Comparison of ENCODE assay signal across 16 cellular contexts in the genomic region with DNA sequence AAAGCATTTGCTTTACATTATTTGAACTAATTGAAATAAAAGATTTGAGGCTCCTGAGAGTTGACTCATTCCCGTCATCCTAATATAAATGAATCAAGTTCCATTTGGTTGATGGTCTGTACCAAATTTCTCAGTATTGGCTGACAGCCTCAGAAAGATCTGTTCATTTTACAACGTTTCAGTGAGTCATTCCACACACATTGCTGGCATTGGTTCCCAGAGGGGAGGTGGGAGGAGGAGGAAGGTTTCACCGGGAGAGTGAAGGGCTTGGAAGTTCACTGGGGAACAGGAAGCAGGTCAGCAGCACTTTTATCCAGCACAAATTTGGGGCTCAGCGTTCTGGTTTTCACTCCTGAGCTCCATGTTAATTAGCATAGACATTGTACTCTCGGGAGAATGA.
DNase-seq lines count a peak whose midpoint lies in the region; ATAC-seq, FAIRE-seq and TF ChIP-seq lines count a peak whose summit lies in the region.
"Had no signal": no experiment of that assay in that cellular context is flagged by ENCODE, and none has a peak within 500 bp of the region (broad histone marks: within the 10 kb centered on the region; RNA-seq: fewer than 3 reads in every experiment).

No MANE protein-coding gene starts in this region.

- FAIRE-seq in astrocyte (lab: Jason Lieb, UNC) = peak; percentile 55

- H3K9ac ChIP-seq in astrocyte (ENCODE audit: low read length) = peak overlapping the region; percentile 44
- no peak overlapping the region for H3K9ac ChIP-seq in smooth muscle cell (ENCODE audit: low read depth)

- H3K9me2 ChIP-seq in GM23338 (ENCODE audit: insufficient read depth) = peaks cover 8% of the 10 kb centered on the region; the same call in 1 of the 2 replicates

- H3K4me1 ChIP-seq in GM23338 (ENCODE audit: insufficient read depth) = peaks cover 15% of the 10 kb centered on the region
- H3K4me1 ChIP-seq in astrocyte (ENCODE audit: insufficient read depth, low read length) = peaks cover 30% of the 10 kb centered on the region
- no peaks in the 10 kb centered on the region for H3K4me1 ChIP-seq in smooth muscle cell (ENCODE audit: low read depth)
- H3K4me1 ChIP-seq: foreskin keratinocyte, thyroid gland had no signal

- H3K4me3 ChIP-seq in GM23338 = no peak overlapping the region
- peak overlapping the region; percentile 32 for H3K4me3 ChIP-seq in astrocyte (ENCODE audit: insufficient read depth, low read depth, low read length)
- no peak overlapping the region for H3K4me3 ChIP-seq in smooth muscle cell
- H3K4me3 ChIP-seq: thyroid gland had no signal

- TF ChIP-seq CTCF in GM23338 (conservative IDR thresholded peaks at IDR 0.05; ENCODE audit: low read depth in 2 of 2) (no peak), astrocyte (IDR thresholded peaks at IDR 0.05; ENCODE audit: insufficient read depth, low read depth, low read length) (no peak), smooth muscle cell (IDR thresholded peaks at IDR 0.05; ENCODE audit: borderline replicate concordance, insufficient read depth, poor library complexity, severe bottlenecking) (no peak)

- H3K27me3 Mint-ChIP-seq in GM23338 (ENCODE audit: insufficient read depth, low read depth, poor library complexity) (no peaks in the 10 kb centered on the region), astrocyte (ENCODE audit: low read depth, unreplicated experiment) (no peaks in the 10 kb centered on the region)
- no peaks in the 10 kb centered on the region for H3K27me3 Mint-ChIP-seq in natural killer cell treated with Interleukin-12 subunit alpha and Interleukin-12 subunit beta and Interleukin-15 and Interleukin-18, amount 100 ng/mL, for 72 hours
- H3K27me3 Mint-ChIP-seq: naive thymus-derived CD8-positive, alpha-beta T cell; T-cell had no signal

- 0 out of 2 replicates have a peak overlapping the region, but pooled peaks have one; percentile 1 for H3K27ac Mint-ChIP-seq in GM23338
- H3K27ac Mint-ChIP-seq in astrocyte (ENCODE audit: unreplicated experiment) = peak overlapping the region; percentile 48
- H3K27ac Mint-ChIP-seq in natural killer cell treated with Interleukin-12 subunit alpha and Interleukin-12 subunit beta and Interleukin-15 and Interleukin-18, amount 100 ng/mL, for 72 hours = no peak overlapping the region
- H3K27ac Mint-ChIP-seq: naive thymus-derived CD8-positive, alpha-beta T cell; T-cell had no signal

- H3K9me3 ChIP-seq in astrocyte (ENCODE audit: insufficient read depth, low read depth, low read length) (no peaks in the 10 kb centered on the region), smooth muscle cell (replicated peaks; ENCODE audit: low read depth) (no peaks in the 10 kb centered on the region)
- H3K9me3 ChIP-seq: thyroid gland had no signal

- no peak overlapping the region for H3K4me2 ChIP-seq in GM23338
- H3K4me2 ChIP-seq in astrocyte (ENCODE audit: low read length) = peak overlapping the region; percentile 80
- peak overlapping the region; percentile 60 for H3K4me2 ChIP-seq in smooth muscle cell

- peak; percentile 38 for DNase-seq in GM23338 (ENCODE audit: low spot score)
- DNase-seq in astrocyte (ENCODE audit: low read depth) = peak; percentile 97
- peak; percentile 16 for DNase-seq in hepatic stellate cell (ENCODE audit: low spot score)
- DNase-seq in smooth muscle cell (lab: John Stamatoyannopoulos, UW; ENCODE audit: unreplicated experiment) = no peak
- no peak for DNase-seq in activated CD4-positive, alpha-beta T cell treated with anti-CD3 and anti-CD28 coated beads, Interleukin-2, amount 50 U/mL, for 48 hours
- no peak for DNase-seq in natural killer cell treated with Interleukin-12 subunit alpha and Interleukin-12 subunit beta and Interleukin-15 and Interleukin-18, amount 100 ng/mL, for 72 hours (ENCODE audit: low spot score)
- DNase-seq in NCI-H82 (lab: John Stamatoyannopoulos, UW) = no peak
- DNase-seq: activated CD4-positive, alpha-beta T cell treated with anti-CD3 and anti-CD28 coated beads for 48 hours; activated effector memory CD4-positive, alpha-beta T cell treated with Interleukin-2 at 50 U/mL for 16 hours; DMS79 treated with DMSO at 0.1 percent for 48 hours; foreskin keratinocyte; naive thymus-derived CD8-positive, alpha-beta T cell; NCI-H2029 treated with DMSO at 0.1 percent for 48 hours; stimulated activated CD4-positive, alpha-beta T cell treated with anti-CD3 and anti-CD28 coated beads, Interleukin-12 subunit alpha, Interleukin-12 subunit beta, amount 100 ng/mL, for 4 hours; T-cell; thyroid gland had no signal

- 22% methylated on average over 5 of the region's 5 CpGs for WGBS in smooth muscle cell (ENCODE audit: low lambda C conversion rate)

- H2AFZ ChIP-seq in GM23338 (no peak overlapping the region), astrocyte (ENCODE audit: low read depth, low read length) (peak overlapping the region; percentile 43), smooth muscle cell (ENCODE audit: low read depth) (no peak overlapping the region)

- H3K79me2 ChIP-seq in GM23338 (replicated peaks; ENCODE audit: insufficient read depth) = no peaks in the 10 kb centered on the region
- no peaks in the 10 kb centered on the region for H3K79me2 ChIP-seq in astrocyte (ENCODE audit: insufficient read depth, low read length)
- H3K79me2 ChIP-seq in smooth muscle cell (ENCODE audit: low read depth) = no peaks in the 10 kb centered on the region

- H4K20me1 ChIP-seq in GM23338 (replicated peaks; ENCODE audit: insufficient read depth) = no peaks in the 10 kb centered on the region
- H4K20me1 ChIP-seq in astrocyte (ENCODE audit: insufficient read depth, low read length) = no peaks in the 10 kb centered on the region
- no peaks in the 10 kb centered on the region for H4K20me1 ChIP-seq in smooth muscle cell (ENCODE audit: low read depth)

- H3K36me3 ChIP-seq in GM23338 (ENCODE audit: insufficient read depth) (no peaks in the 10 kb centered on the region), astrocyte (ENCODE audit: insufficient read depth, low read length) (no peaks in the 10 kb centered on the region), smooth muscle cell (ENCODE audit: low read depth) (no peaks in the 10 kb centered on the region)
- H3K36me3 ChIP-seq: thyroid gland had no signal

- H3K4me1 Mint-ChIP-seq in GM23338 (peaks cover 14% of the 10 kb centered on the region; the same call in 2 of the 3 replicates), astrocyte (ENCODE audit: low read depth, unreplicated experiment) (peaks cover 32% of the 10 kb centered on the region)
- H3K4me1 Mint-ChIP-seq in natural killer cell treated with Interleukin-12 subunit alpha and Interleukin-12 subunit beta and Interleukin-15 and Interleukin-18, amount 100 ng/mL, for 72 hours (ENCODE audit: low read depth in 2 of 2) = no peaks in the 10 kb centered on the region
- H3K4me1 Mint-ChIP-seq: naive thymus-derived CD8-positive, alpha-beta T cell; T-cell had no signal

- H3K4me3 Mint-ChIP-seq in GM23338 (no peak overlapping the region), astrocyte (ENCODE audit: unreplicated experiment) (no peak overlapping the region)
- H3K4me3 Mint-ChIP-seq in natural killer cell treated with Interleukin-12 subunit alpha and Interleukin-12 subunit beta and Interleukin-15 and Interleukin-18, amount 100 ng/mL, for 72 hours = no peak overlapping the region
- H3K4me3 Mint-ChIP-seq: naive thymus-derived CD8-positive, alpha-beta T cell; T-cell had no signal

- H3K9me3 Mint-ChIP-seq in GM23338 (no peaks in the 10 kb centered on the region), astrocyte (ENCODE audit: unreplicated experiment) (no peaks in the 10 kb centered on the region)
- peaks cover 5% of the 10 kb centered on the region for H3K9me3 Mint-ChIP-seq in natural killer cell treated with Interleukin-12 subunit alpha and Interleukin-12 subunit beta and Interleukin-15 and Interleukin-18, amount 100 ng/mL, for 72 hours

- H3K27me3 ChIP-seq in GM23338 (ENCODE audit: insufficient read depth) (no peaks in the 10 kb centered on the region), astrocyte (ENCODE audit: insufficient read depth, low read length) (no peaks in the 10 kb centered on the region), smooth muscle cell (ENCODE audit: low read depth) (no peaks in the 10 kb centered on the region)
- H3K27me3 ChIP-seq: foreskin keratinocyte, thyroid gland had no signal

- H3F3A ChIP-seq in GM23338 (replicated peaks; ENCODE audit: low read depth) = no peaks in the 10 kb centered on the region
- H3F3A ChIP-seq in smooth muscle cell (ENCODE audit: low read depth) = no peaks in the 10 kb centered on the region

- H3K36me3 Mint-ChIP-seq in GM23338 (ENCODE audit: low read depth) (no peaks in the 10 kb centered on the region), astrocyte (ENCODE audit: low read depth, unreplicated experiment) (no peaks in the 10 kb centered on the region)
- H3K36me3 Mint-ChIP-seq in natural killer cell treated with Interleukin-12 subunit alpha and Interleukin-12 subunit beta and Interleukin-15 and Interleukin-18, amount 100 ng/mL, for 72 hours = no peaks in the 10 kb centered on the region
- H3K36me3 Mint-ChIP-seq: naive thymus-derived CD8-positive, alpha-beta T cell; T-cell had no signal

- peak; percentile 38; the same call in 1 of the 3 replicates for ATAC-seq in GM23338
- ATAC-seq in natural killer cell treated with Interleukin-12 subunit alpha and Interleukin-12 subunit beta and Interleukin-15 and Interleukin-18, amount 100 ng/mL, for 72 hours = no peak
- ATAC-seq: foreskin keratinocyte; naive thymus-derived CD8-positive, alpha-beta T cell; T-cell had no signal

- H3K27ac ChIP-seq in GM23338 (ENCODE audit: low read depth) = no peak overlapping the region
- peak overlapping the region; percentile 68 for H3K27ac ChIP-seq in astrocyte (ENCODE audit: low read depth, low read length)
- peak overlapping the region; percentile 75 for H3K27ac ChIP-seq in smooth muscle cell (ENCODE audit: low read depth)
- H3K27ac ChIP-seq: foreskin keratinocyte, thyroid gland had no signal

TF ChIP-seq in GM23338, 12 proteins besides CTCF, POLR2A, EP300 and RAD21:
- TF ChIP-seq POLR2AphosphoS5 (IDR thresholded peaks at IDR 0.05; ENCODE audit: low read depth) (no peak), NANOG (IDR thresholded peaks at IDR 0.05; ENCODE audit: borderline replicate concordance) (no peak), CREB1 (CRISPR knock-in tag; IDR thresholded peaks at IDR 0.05; ENCODE audit: low read depth) (no peak), ZNF331 (CRISPR knock-in tag; IDR thresholded peaks at IDR 0.05; ENCODE audit: low read depth) (peak; percentile 86)

Comparison
In these comparisons a context has a peak if more than half of its experiments do, and no peak if none do; other contexts are left out.
1. DNase-seq: peak in GM23338 (single experiment), astrocyte (single experiment) and hepatic stellate cell (single experiment); none in smooth muscle cell (single experiment), activated CD4-positive, alpha-beta T cell treated with anti-CD3 and anti-CD28 coated beads, Interleukin-2, amount 50 U/mL, for 48 hours (0 of 2), natural killer cell treated with Interleukin-12 subunit alpha and Interleukin-12 subunit beta and Interleukin-15 and Interleukin-18, amount 100 ng/mL, for 72 hours (single experiment) and NCI-H82 (single experiment).
2. H3K27ac Mint-ChIP-seq: peak in GM23338 (single experiment) and astrocyte (single experiment); none in natural killer cell treated with Interleukin-12 subunit alpha and Interleukin-12 subunit beta and Interleukin-15 and Interleukin-18, amount 100 ng/mL, for 72 hours (0 of 2).